17 cellular contexts compared by ENCODE assay signal in the genomic region with DNA sequence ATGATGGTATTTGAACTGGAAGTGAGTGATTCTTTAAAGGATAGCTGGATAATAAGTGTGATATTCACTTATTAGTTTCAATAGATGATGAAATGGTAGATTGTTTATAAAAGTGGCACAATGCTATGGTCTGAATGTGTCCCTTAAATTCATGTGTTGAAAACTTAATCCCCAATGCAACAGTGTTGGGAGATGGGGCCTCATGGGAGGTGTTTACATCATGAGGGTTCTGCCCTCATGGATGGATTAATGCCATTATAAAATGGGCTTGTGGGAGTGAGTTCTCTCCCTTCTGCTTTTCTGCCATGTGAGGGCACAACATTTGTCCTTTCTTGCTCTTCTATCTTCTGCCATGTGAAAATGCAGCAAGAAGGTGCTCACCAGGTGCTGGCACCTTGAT.
DNase-seq lines count a peak whose midpoint lies in the region; ATAC-seq and TF ChIP-seq lines count a peak whose summit lies in the region.
"Had no signal": no experiment of that assay in that cellular context is flagged by ENCODE, and none has a peak within 500 bp of the region (broad histone marks: within the 10 kb centered on the region; RNA-seq: fewer than 3 reads in every experiment).

No MANE protein-coding gene starts in this region.

- no peaks in the 10 kb centered on the region for H3K27me3 ChIP-seq in cardiac muscle cell

- H3K4me1 Mint-ChIP-seq in mesothelial cell of epicardium: peaks cover 49% of the 10 kb centered on the region
- peaks cover 24% of the 10 kb centered on the region for H3K4me1 Mint-ChIP-seq in progenitor cell of endocrine pancreas (ENCODE audit: low read depth)
- H3K4me1 Mint-ChIP-seq in activated T-helper 1 cell treated with anti-CD3 and anti-CD28 coated beads, Interleukin-12 subunit alpha, Interleukin-12 subunit beta, Interleukin-2, Interleukin-4 antibody, amounts not matched to agents 30 ng/mL and 10 ng/mL and 1 ng/mL, durations not matched to agents 14 hours and 24 hours and 36 hours (ENCODE audit: low read depth): no peaks in the 10 kb centered on the region

- H3K36me3 Mint-ChIP-seq in mesothelial cell of epicardium: no peaks in the 10 kb centered on the region
- H3K36me3 Mint-ChIP-seq in progenitor cell of endocrine pancreas (ENCODE audit: insufficient read depth): no peaks in the 10 kb centered on the region
- H3K36me3 Mint-ChIP-seq in activated T-helper 1 cell treated with anti-CD3 and anti-CD28 coated beads, Interleukin-12 subunit alpha, Interleukin-12 subunit beta, Interleukin-2, Interleukin-4 antibody, amounts not matched to agents 30 ng/mL and 10 ng/mL and 1 ng/mL, durations not matched to agents 14 hours and 24 hours and 36 hours (ENCODE audit: low read depth): no peaks in the 10 kb centered on the region

- TF ChIP-seq CTCF in cardiac muscle cell (IDR thresholded peaks at IDR 0.05; ENCODE audit: low read depth, low read length): no peak
- TF ChIP-seq CTCF in mesothelial cell of epicardium (IDR thresholded peaks at IDR 0.05; ENCODE audit: unreplicated experiment): no peak
- TF ChIP-seq CTCF in progenitor cell of endocrine pancreas (IDR thresholded peaks at IDR 0.05; ENCODE audit: unreplicated experiment): no peak

- H3K4me1 ChIP-seq in cardiac muscle cell (ENCODE audit: low read depth): peaks cover 16% of the 10 kb centered on the region
- H3K4me1 ChIP-seq: A549, HAP-1 had no signal

- DNase-seq in cardiac muscle cell (ENCODE audit: low read depth in 1 of 2, low spot score in 1 of 2) (no peak), left ventricle myocardium superior (no peak), mesothelial cell of epicardium (ENCODE audit: low spot score in 2 of 2, unreplicated experiment in 2 of 2) (no peak), progenitor cell of endocrine pancreas (ENCODE audit: low spot score, unreplicated experiment) (no peak), NCI-H1417 (lab: John Stamatoyannopoulos, UW) (no peak), iPS-NIHi11 (ENCODE audit: low spot score) (no peak)
- no peak for DNase-seq in activated T-helper 1 cell treated with anti-CD3 and anti-CD28 coated beads, Interleukin-12 subunit alpha, Interleukin-12 subunit beta, Interleukin-2, Interleukin-4 antibody, amounts not matched to agents 30 ng/mL and 10 ng/mL and 1 ng/mL, durations not matched to agents 14 hours and 24 hours and 36 hours (ENCODE audit: low spot score)
- DNase-seq: AML-193; CD4-positive, alpha-beta T cell; DND-41; EL; GM23248 had no signal

- peaks cover 10% of the 10 kb centered on the region for H3K27me3 Mint-ChIP-seq in mesothelial cell of epicardium (ENCODE audit: low read depth)
- H3K27me3 Mint-ChIP-seq in progenitor cell of endocrine pancreas: no peaks in the 10 kb centered on the region
- H3K27me3 Mint-ChIP-seq in activated T-helper 1 cell treated with anti-CD3 and anti-CD28 coated beads, Interleukin-12 subunit alpha, Interleukin-12 subunit beta, Interleukin-2, Interleukin-4 antibody, amounts not matched to agents 30 ng/mL and 10 ng/mL and 1 ng/mL, durations not matched to agents 14 hours and 24 hours and 36 hours (ENCODE audit: insufficient read depth): peaks cover 18% of the 10 kb centered on the region
- H3K27me3 Mint-ChIP-seq: CD4-positive, alpha-beta T cell had no signal

- H3K27ac Mint-ChIP-seq in mesothelial cell of epicardium: peak overlapping the region; percentile 78
- H3K27ac Mint-ChIP-seq in progenitor cell of endocrine pancreas: peak overlapping the region; percentile 88
- no peak overlapping the region for H3K27ac Mint-ChIP-seq in activated T-helper 1 cell treated with anti-CD3 and anti-CD28 coated beads, Interleukin-12 subunit alpha, Interleukin-12 subunit beta, Interleukin-2, Interleukin-4 antibody, amounts not matched to agents 30 ng/mL and 10 ng/mL and 1 ng/mL, durations not matched to agents 14 hours and 24 hours and 36 hours
- H3K27ac Mint-ChIP-seq: CD4-positive, alpha-beta T cell had no signal

- H3K4me3 Mint-ChIP-seq in mesothelial cell of epicardium (no peak overlapping the region), progenitor cell of endocrine pancreas (ENCODE audit: low read depth) (no peak overlapping the region)
- H3K4me3 Mint-ChIP-seq in activated T-helper 1 cell treated with anti-CD3 and anti-CD28 coated beads, Interleukin-12 subunit alpha, Interleukin-12 subunit beta, Interleukin-2, Interleukin-4 antibody, amounts not matched to agents 30 ng/mL and 10 ng/mL and 1 ng/mL, durations not matched to agents 14 hours and 24 hours and 36 hours: no peak overlapping the region
- H3K4me3 Mint-ChIP-seq: CD4-positive, alpha-beta T cell had no signal

- no peaks in the 10 kb centered on the region for H3K36me3 ChIP-seq in cardiac muscle cell
- H3K36me3 ChIP-seq: HAP-1 had no signal

- intact Hi-C loops in left ventricle myocardium superior (cut with micrococcal nuclease): no loop called here
- intact Hi-C loops in activated T-helper 1 cell treated with anti-CD3 and anti-CD28 coated beads, Interleukin-12 subunit alpha, Interleukin-12 subunit beta, Interleukin-2, Interleukin-4 antibody, amounts not matched to agents 30 ng/mL and 10 ng/mL and 1 ng/mL, durations not matched to agents 14 hours and 24 hours and 36 hours (cut with micrococcal nuclease): no loop called here

- H3K9me3 ChIP-seq in cardiac muscle cell (ENCODE audit: low read depth): no peaks in the 10 kb centered on the region
- H3K9me3 ChIP-seq: A549, HAP-1 had no signal

- no peak for ATAC-seq in left ventricle myocardium superior
- ATAC-seq: A549, GM12878 had no signal

- no peak overlapping the region for H3K4me3 ChIP-seq in cardiac muscle cell
- H3K4me3 ChIP-seq: A549, GM12878, GM23248, HAP-1 had no signal

- peak overlapping the region; percentile 78 for H3K27ac ChIP-seq in cardiac muscle cell
- H3K27ac ChIP-seq: 22Rv1, A549, C4-2B, GM23248 had no signal

- H3K9me3 Mint-ChIP-seq in mesothelial cell of epicardium (peaks cover 6% of the 10 kb centered on the region), progenitor cell of endocrine pancreas (ENCODE audit: low read depth) (no peaks in the 10 kb centered on the region)
- no peaks in the 10 kb centered on the region for H3K9me3 Mint-ChIP-seq in activated T-helper 1 cell treated with anti-CD3 and anti-CD28 coated beads, Interleukin-12 subunit alpha, Interleukin-12 subunit beta, Interleukin-2, Interleukin-4 antibody, amounts not matched to agents 30 ng/mL and 10 ng/mL and 1 ng/mL, durations not matched to agents 14 hours and 24 hours and 36 hours
- H3K9me3 Mint-ChIP-seq: CD4-positive, alpha-beta T cell had no signal
